In the genomic region with DNA sequence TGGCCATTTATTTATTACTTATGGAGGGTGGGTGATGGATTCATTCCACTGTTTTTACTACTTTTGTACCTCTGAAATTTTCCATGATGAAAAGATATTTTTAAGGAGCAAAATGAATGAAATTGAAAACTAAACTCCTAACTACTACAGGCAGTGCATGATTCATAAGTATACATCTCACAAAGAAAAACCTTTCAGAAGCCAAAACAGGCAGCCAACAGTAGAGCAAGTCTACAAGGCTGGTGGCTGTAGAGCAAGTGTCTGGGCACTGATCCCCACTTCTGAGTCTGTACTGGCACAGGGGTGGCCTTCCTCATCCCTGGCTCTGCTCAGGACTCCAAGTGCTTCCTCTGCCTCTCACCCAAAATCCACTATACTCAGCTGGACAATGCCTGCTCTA, we compare ENCODE assay signal across 18 cellular contexts.
"Had no signal": no experiment of that assay in that cellular context is flagged by ENCODE, and none has a peak within 500 bp of the region (broad histone marks: within the 10 kb centered on the region; RNA-seq: fewer than 3 reads in every experiment).

No MANE protein-coding gene starts in this region.

- DNase-seq: dermis blood vessel endothelial cell; foreskin melanocyte; head of caudate nucleus; kidney; left cardiac atrium; left ventricle myocardium inferior; lower lobe of right lung; mesenchymal stem cell; midbrain; nucleus accumbens; ovary; right cardiac atrium; small intestine; stimulated activated CD4-positive, alpha-beta T cell treated with anti-CD3 and anti-CD28 coated beads, Interleukin-12 subunit alpha, Interleukin-12 subunit beta, amount 100 ng/mL, for 4 hours; stimulated activated naive CD4-positive, alpha-beta T cell treated with Interleukin-2 at 50 U/mL for 16 hours; trophoblast cell had no signal

- ATAC-seq: left cardiac atrium, lower lobe of right lung, right cardiac atrium had no signal

- H3K27ac Mint-ChIP-seq: natural killer cell treated with Interleukin-12 subunit alpha and Interleukin-12 subunit beta and Interleukin-15 and Interleukin-18, amount 100 ng/mL, for 72 hours; neural progenitor cell had no signal

- H3K9me3 Mint-ChIP-seq: natural killer cell treated with Interleukin-12 subunit alpha and Interleukin-12 subunit beta and Interleukin-15 and Interleukin-18, amount 100 ng/mL, for 72 hours had no signal

- H3K4me3 Mint-ChIP-seq: natural killer cell treated with Interleukin-12 subunit alpha and Interleukin-12 subunit beta and Interleukin-15 and Interleukin-18, amount 100 ng/mL, for 72 hours; neural progenitor cell had no signal

- H3K4me1 Mint-ChIP-seq: neural progenitor cell had no signal

- H3K36me3 Mint-ChIP-seq: natural killer cell treated with Interleukin-12 subunit alpha and Interleukin-12 subunit beta and Interleukin-15 and Interleukin-18, amount 100 ng/mL, for 72 hours; neural progenitor cell had no signal
